1 cellular context compared by ENCODE assay signal in genomic region chr20:36604952-36605308, GRCh38.
TF ChIP-seq lines count a peak whose summit lies in the region.

No MANE protein-coding gene starts in this region.

TF ChIP-seq in WTC11, 78 proteins besides CTCF, POLR2A, EP300 and RAD21 (continued from another document):
- no peak for TF ChIP-seq ZNF512 (CRISPR knock-in tag; IDR thresholded peaks at IDR 0.05; ENCODE audit: borderline replicate concordance)
- TF ChIP-seq CBFB (CRISPR knock-in tag; IDR thresholded peaks at IDR 0.05; ENCODE audit: low read depth): no peak
- TF ChIP-seq ESRRA (CRISPR knock-in tag; IDR thresholded peaks at IDR 0.05; ENCODE audit: borderline replicate concordance): no peak
